Comparison of ENCODE assay signal across 8 cellular contexts in the genomic region with DNA sequence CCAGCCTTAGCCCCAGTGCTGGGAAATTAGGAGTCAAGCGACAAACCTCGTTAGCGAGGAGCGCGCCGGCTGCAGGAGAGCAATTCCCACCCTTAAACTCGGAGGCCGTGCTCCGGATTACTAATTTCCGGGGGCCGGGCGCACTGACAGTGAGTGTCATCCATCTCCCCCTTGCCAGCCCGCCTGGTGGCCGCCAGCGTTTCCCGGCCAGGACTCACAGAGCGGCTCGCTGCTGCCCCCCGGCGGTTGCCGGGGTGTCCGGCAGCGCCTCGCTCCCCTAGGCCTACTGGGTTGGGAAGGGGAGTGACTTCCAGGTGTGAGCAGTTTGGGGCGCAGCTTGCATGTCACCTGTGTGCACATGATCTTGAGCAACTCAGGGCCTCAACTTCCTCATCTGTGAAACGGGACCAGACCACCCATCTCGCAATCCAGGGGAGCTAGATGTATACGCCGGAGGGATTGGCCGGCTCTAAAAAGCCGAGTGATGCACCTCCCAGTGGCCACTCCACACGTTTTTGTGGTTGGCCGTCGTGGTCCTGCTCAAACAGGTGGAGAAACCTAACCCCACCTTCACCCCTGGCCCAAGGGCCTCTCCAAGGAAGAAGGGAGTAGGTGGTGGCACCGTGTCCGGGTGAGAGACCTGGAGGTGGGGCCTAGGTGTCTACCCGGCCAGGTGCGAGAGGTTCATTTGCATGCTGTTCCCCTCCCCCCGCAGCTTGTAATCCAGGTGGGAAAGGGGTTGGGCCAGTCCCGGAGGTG. TPM values are rescaled to one million over a fixed set of nuclear protein-coding genes. Genes with fewer than 3 reads are reported as not detected.
DNase-seq lines count a peak whose midpoint lies in the region; ATAC-seq and TF ChIP-seq lines count a peak whose summit lies in the region.

No MANE protein-coding gene starts in this region.

- H3K9ac ChIP-seq in BLaER1 treated with 17β-estradiol and CSF1 and Interleukin-3, amounts not matched to agents 10 nM and 100 nM, result peak overlapping the region in 7 of 11 experiments; percentile 37 to 81 (median 53); a peak in 11 of 22 replicates

- H3K36me3 Mint-ChIP-seq in nephron progenitor cell (ENCODE audit: low read depth), result no peaks in the 10 kb centered on the region

- peak overlapping the region in 7 of 11 experiments; percentile 23 to 87 (median 47); a peak in 10 of 22 replicates for H3K27ac ChIP-seq in BLaER1 treated with 17β-estradiol and CSF1 and Interleukin-3, amounts not matched to agents 10 nM and 100 nM
- peak overlapping the region; percentile 91 for H3K27ac ChIP-seq in RWPE2 (ENCODE audit: poor library complexity, severe bottlenecking)

- no peaks in the 10 kb centered on the region for H3K9me3 ChIP-seq in BLaER1 treated with 17β-estradiol and CSF1 and Interleukin-3, amounts not matched to agents 10 nM and 100 nM (replicated peaks in 1 of 11)
- H3K9me3 ChIP-seq in RWPE2 (ENCODE audit: severe bottlenecking), result no peaks in the 10 kb centered on the region

- H4K20me1 ChIP-seq in BLaER1 treated with 17β-estradiol and CSF1 and Interleukin-3, amounts not matched to agents 10 nM and 100 nM, result peaks cover 40 to 77% (median 61%) of the 10 kb centered on the region in 11 experiments

- H3K4me1 ChIP-seq in BLaER1 treated with 17β-estradiol and CSF1 and Interleukin-3, amounts not matched to agents 10 nM and 100 nM, result peaks cover 47 to 85% (median 79%) of the 10 kb centered on the region in 10 experiments
- H3K4me1 ChIP-seq in RWPE2 (ENCODE audit: insufficient read depth, poor library complexity, severe bottlenecking), result peaks cover 10% of the 10 kb centered on the region

- peak; percentile 95 for TF ChIP-seq CTCF in RWPE2 (IDR thresholded peaks at IDR 0.05; ENCODE audit: poor library complexity, severe bottlenecking)
- TF ChIP-seq CTCF in fibroblast of villous mesenchyme (IDR thresholded peaks at IDR 0.05; ENCODE audit: insufficient read depth, low read depth, low read length), result peak; percentile 87
- peak; percentile 97 for TF ChIP-seq CTCF in nephron progenitor cell (IDR thresholded peaks at IDR 0.05)

- DNase-seq in LHCN-M2 (ENCODE audit: low read depth) (peak; percentile 76), RWPE2 (ENCODE audit: low spot score) (peak; percentile 93), fibroblast of villous mesenchyme (ENCODE audit: low read depth) (peak; percentile 82), nephron progenitor cell (peak; percentile 96)
- DNase-seq in activated T-helper 9 cell treated with anti-CD3 and anti-CD28 coated beads, Interleukin-2, amount 50 U/mL, for 16 hours (ENCODE audit: low read depth), result peak; percentile 84
- peak; percentile 84 for DNase-seq in stimulated activated naive CD4-positive, alpha-beta T cell treated with Interleukin-2 at 50 U/mL for 16 hours (lab: John Stamatoyannopoulos, UW)

- ATAC-seq in GM21360 (IDR thresholded peaks at IDR 0.05; ENCODE audit: unreplicated experiment), result peak; percentile 37
- peak; percentile 41 for ATAC-seq in RWPE2 (ENCODE audit: low read depth)

- peaks cover 55% of the 10 kb centered on the region for H3K4me1 Mint-ChIP-seq in nephron progenitor cell

- peak overlapping the region; percentile 72 for H3K4me3 Mint-ChIP-seq in nephron progenitor cell

- no peak overlapping the region for H3K27ac Mint-ChIP-seq in nephron progenitor cell

- H3K4me3 ChIP-seq in BLaER1 treated with 17β-estradiol and CSF1 and Interleukin-3, amounts not matched to agents 10 nM and 100 nM, result peak overlapping the region in 8 of 10 experiments; percentile 22 to 82 (median 58); a peak in 12 of 20 replicates
- peak overlapping the region; percentile 3 for H3K4me3 ChIP-seq in RWPE2 (ENCODE audit: severe bottlenecking)
- peak overlapping the region; percentile 29 for H3K4me3 ChIP-seq in fibroblast of villous mesenchyme (ENCODE audit: low read depth, low read length)

- H3K4me2 ChIP-seq in BLaER1 treated with 17β-estradiol and CSF1 and Interleukin-3, amounts not matched to agents 10 nM and 100 nM, result peak overlapping the region; percentile 93 to 99 (median 98)

- no peaks in the 10 kb centered on the region for H3K9me3 Mint-ChIP-seq in nephron progenitor cell

- peaks cover 22% of the 10 kb centered on the region for H3K27me3 Mint-ChIP-seq in nephron progenitor cell (ENCODE audit: low read depth, poor library complexity)

- H3K27me3 ChIP-seq in BLaER1 treated with 17β-estradiol and CSF1 and Interleukin-3, amounts not matched to agents 10 nM and 100 nM, result peaks cover 0 to 42% (median 0%) of the 10 kb centered on the region in 11 experiments; a peak in 6 of 22 replicates
- no peaks in the 10 kb centered on the region for H3K27me3 ChIP-seq in RWPE2 (ENCODE audit: insufficient read depth, poor library complexity, severe bottlenecking)

- no peaks in the 10 kb centered on the region for H3K36me3 ChIP-seq in BLaER1 treated with 17β-estradiol and CSF1 and Interleukin-3, amounts not matched to agents 10 nM and 100 nM
- H3K36me3 ChIP-seq in RWPE2 (ENCODE audit: low read depth), result no peaks in the 10 kb centered on the region

RNA-seq across cellular contexts. Expression of gene GSE1, which starts 2.5 kb away (rescaled TPM):
- total RNA-seq in LHCN-M2 (2014; rRNA removed) (10.9 and 14.3 TPM in 2 replicates), fibroblast of villous mesenchyme (48.4 and 53.1 TPM in 2 replicates)
- 6.4 TPM for polyA plus RNA-seq in LHCN-M2 (2012)

Comparison
In these comparisons a context has a peak if more than half of its experiments do, and no peak if none do; other contexts are left out.
1. Peak in every context shown above with its lines: DNase-seq, ATAC-seq, H3K4me3 ChIP-seq and H3K27ac ChIP-seq.
2. H3K4me3 ChIP-seq: peak in every context shown above with its lines; median percentile 58 in BLaER1 treated with 17β-estradiol and CSF1 and Interleukin-3, amounts not matched to agents 10 nM and 100 nM; 29 in fibroblast of villous mesenchyme; 3 in RWPE2.